ENCODE assay signal across 9 cellular contexts in the genomic region with DNA sequence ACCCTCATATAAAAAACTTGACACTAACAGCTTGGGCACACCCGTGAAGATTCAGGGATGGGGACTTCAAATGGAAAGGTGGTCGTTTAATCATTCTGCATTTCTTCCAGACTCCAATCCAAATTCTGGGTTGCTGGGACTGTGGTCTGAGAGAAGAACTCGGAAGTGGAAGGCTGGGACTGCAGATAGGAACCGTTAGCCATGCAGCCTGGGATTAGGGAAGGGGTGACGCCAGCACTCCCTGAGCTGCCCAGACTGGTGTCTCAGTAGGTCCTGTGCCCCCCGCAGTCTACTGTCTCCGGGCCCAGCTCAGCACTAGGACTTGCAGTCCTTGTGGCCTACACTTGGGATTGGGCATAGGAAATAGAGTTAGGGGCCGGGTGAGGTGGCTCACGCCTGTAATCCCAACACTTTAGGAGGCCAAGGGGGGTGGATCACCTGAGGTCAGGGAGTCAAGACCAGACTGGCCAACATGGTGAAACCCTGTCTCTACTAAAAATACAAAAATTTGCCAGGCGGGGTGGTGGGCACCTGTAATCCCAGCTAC. TPM values are rescaled to one million over a fixed set of nuclear protein-coding genes. Genes with fewer than 3 reads are reported as not detected.
A peak's percentile ranks its signal among the peaks of the same experiment; 100 is the strongest.
DNase-seq lines count a peak whose midpoint lies in the region; ATAC-seq and TF ChIP-seq lines count a peak whose summit lies in the region.
"Had no signal": no experiment of that assay in that cellular context is flagged by ENCODE, and none has a peak within 500 bp of the region (broad histone marks: within the 10 kb centered on the region; RNA-seq: fewer than 3 reads in every experiment).

No MANE protein-coding gene starts in this region.

- no peak for TF ChIP-seq POLR2A in right lobe of liver (IDR thresholded peaks at IDR 0.05)
- TF ChIP-seq POLR2A in tibial nerve (IDR thresholded peaks at IDR 0.05) = no peak

- TF ChIP-seq EP300 in tibial nerve (IDR thresholded peaks at IDR 0.05) = no peak

- H3K36me3 Mint-ChIP-seq in activated CD4-positive, alpha-beta T cell treated with anti-CD3 and anti-CD28 coated beads, Interleukin-2, amount 10 ng/mL, durations not matched to agents 24 days and 14 days (ENCODE audit: low read depth) = peaks cover 53% of the 10 kb centered on the region

- H3K36me3 ChIP-seq in right lobe of liver (peaks cover 8 to 22% (median 14%) of the 10 kb centered on the region in 4 donors), tibial nerve (peaks cover 0 to 24% (median 4%) of the 10 kb centered on the region in 3 donors)

- H3K4me3 ChIP-seq in astrocyte of the cerebellum (ENCODE audit: low read depth, low read length) = peak overlapping the region; percentile 99
- peak overlapping the region; percentile 58 to 74 (median 71) for H3K4me3 ChIP-seq in right lobe of liver
- peak overlapping the region; percentile 64 to 76 (median 64) for H3K4me3 ChIP-seq in tibial nerve

- H3K4me1 ChIP-seq in right lobe of liver (peaks cover 0 to 42% (median 5%) of the 10 kb centered on the region in 4 donors), tibial nerve (peaks cover 0 to 72% (median 41%) of the 10 kb centered on the region in 4 donors)

- ATAC-seq in right lobe of liver = no peak

- no peaks in the 10 kb centered on the region for H3K9me3 ChIP-seq in right lobe of liver
- H3K9me3 ChIP-seq in tibial nerve = no peaks in the 10 kb centered on the region

- H3K27ac ChIP-seq in right lobe of liver = peak overlapping the region; percentile 87 to 97 (median 93)
- H3K27ac ChIP-seq in tibial nerve = peak overlapping the region; percentile 89 to 94 (median 92)

- no peaks in the 10 kb centered on the region for H3K27me3 ChIP-seq in right lobe of liver
- H3K27me3 ChIP-seq in tibial nerve = no peaks in the 10 kb centered on the region

- H3K4me1 Mint-ChIP-seq in activated CD4-positive, alpha-beta T cell treated with anti-CD3 and anti-CD28 coated beads, Interleukin-2, amount 10 ng/mL, durations not matched to agents 24 days and 14 days = peaks cover 68% of the 10 kb centered on the region

- in situ Hi-C loops in astrocyte of the cerebellum (cut with HindIII; ENCODE audit: low sequenced_read_pairs) = no loop called here

- intact Hi-C loops in activated CD4-positive, alpha-beta T cell treated with anti-CD3 and anti-CD28 coated beads, Interleukin-2, amount 10 ng/mL, durations not matched to agents 24 days and 14 days (cut with micrococcal nuclease) = loop anchor here (1.0 to 10.0 kb wide), 6 partner anchors 34 to 1578 kb away; a partner anchor contains a TSS
- intact Hi-C loops in right lobe of liver (cut with DNase I) (no loop called here), posterior cingulate gyrus (cut with DNase I) (loop anchor here (10.0 kb wide), 1 partner anchor 58 kb away; a partner anchor contains a TSS)

- DNase-seq in activated CD4-positive, alpha-beta T cell treated with anti-CD3 and anti-CD28 coated beads, Interleukin-2, amount 10 ng/mL, durations not matched to agents 24 days and 14 days = peak; percentile 70
- DNase-seq in activated CD4-positive, alpha-beta T cell treated with anti-CD3 and anti-CD28 coated beads, Interleukin-2, amount 50 U/mL, for 1 hour = no peak
- no peak for DNase-seq in astrocyte of the cerebellum (ENCODE audit: low read depth)
- peak in 1 of 3 donors; percentile 33 for DNase-seq in right lobe of liver
- DNase-seq in tibial nerve (ENCODE audit: low spot score in 2 of 2) = no peak
- DNase-seq in posterior cingulate gyrus = no peak
- no peak for DNase-seq in GOT3 (lab: John Stamatoyannopoulos, UW)
- DNase-seq in anterior cingulate cortex (lab: John Stamatoyannopoulos, UW) = no peak

- no peaks in the 10 kb centered on the region for H3K9me3 Mint-ChIP-seq in activated CD4-positive, alpha-beta T cell treated with anti-CD3 and anti-CD28 coated beads, Interleukin-2, amount 10 ng/mL, durations not matched to agents 24 days and 14 days

- peak overlapping the region; percentile 93 for H3K27ac Mint-ChIP-seq in activated CD4-positive, alpha-beta T cell treated with anti-CD3 and anti-CD28 coated beads, Interleukin-2, amount 10 ng/mL, durations not matched to agents 24 days and 14 days

- WGBS in right lobe of liver (ENCODE audit: insufficient coverage, low coverage, low lambda C conversion rate, missing lambda C conversion rate) = 37% methylated on average over 7 of the region's 10 CpGs
- 36 to 48% methylated on average over 10 of the region's 10 CpGs for WGBS in tibial nerve, 2 donors

- peak overlapping the region; percentile 98 for H3K4me3 Mint-ChIP-seq in activated CD4-positive, alpha-beta T cell treated with anti-CD3 and anti-CD28 coated beads, Interleukin-2, amount 10 ng/mL, durations not matched to agents 24 days and 14 days

- no peaks in the 10 kb centered on the region for H3K27me3 Mint-ChIP-seq in activated CD4-positive, alpha-beta T cell treated with anti-CD3 and anti-CD28 coated beads, Interleukin-2, amount 10 ng/mL, durations not matched to agents 24 days and 14 days

- TF ChIP-seq CTCF in astrocyte of the cerebellum (IDR thresholded peaks at IDR 0.05; ENCODE audit: low read depth, low read length, missing control alignments) = no peak
- TF ChIP-seq CTCF in right lobe of liver (IDR thresholded peaks at IDR 0.05) = no peak
- no peak for TF ChIP-seq CTCF in tibial nerve (IDR thresholded peaks at IDR 0.05)

RNA-seq across cellular contexts. Expression of a gene that starts 0.5 kb away (rescaled TPM):
- total RNA-seq in activated CD4-positive, alpha-beta T cell treated with anti-CD3 and anti-CD28 coated beads, Interleukin-2, amount 10 ng/mL, durations not matched to agents 24 days and 14 days = 385 TPM in 2 replicates
- total RNA-seq in right lobe of liver (100 to 1,000 TPM in 1 of 6 experiments, 10 to 100 TPM in 5; 36.7 to 123 (median 62.0) TPM), tibial nerve (100 to 1,000 TPM; 216 to 341 (median 246) TPM)

RNA-seq across cellular contexts. Expression of a gene that starts 3.0 kb away (rescaled TPM):
- total RNA-seq in activated CD4-positive, alpha-beta T cell treated with anti-CD3 and anti-CD28 coated beads, Interleukin-2, amount 10 ng/mL, durations not matched to agents 24 days and 14 days = 87.8 and 99.6 TPM in 2 replicates
- 1 to 10 TPM; 3.2 to 8.5 (median 4.3) TPM for total RNA-seq in right lobe of liver
- 10 to 100 TPM; 12.2 to 25.5 (median 18.4) TPM for total RNA-seq in tibial nerve

RNA-seq across cellular contexts. Expression of a gene that starts 7.7 kb away (rescaled TPM):
- 4.8 and 5.6 TPM in 2 replicates for total RNA-seq in activated CD4-positive, alpha-beta T cell treated with anti-CD3 and anti-CD28 coated beads, Interleukin-2, amount 10 ng/mL, durations not matched to agents 24 days and 14 days
- total RNA-seq in right lobe of liver (10 to 100 TPM; 16.3 to 27.5 (median 19.1) TPM), tibial nerve (100 to 1,000 TPM; 134 to 193 (median 166) TPM)

RNA-seq across cellular contexts. Expression of a gene that starts 13.7 kb away (rescaled TPM):
- total RNA-seq in activated CD4-positive, alpha-beta T cell treated with anti-CD3 and anti-CD28 coated beads, Interleukin-2, amount 10 ng/mL, durations not matched to agents 24 days and 14 days = not detected in 2 replicates
- total RNA-seq in right lobe of liver (under 1 TPM in 2 of 6 experiments, not detected in 4; 0.33 to 0.56 TPM), tibial nerve (not detected)
- total RNA-seq: T-helper 1 cell treated with Interleukin-12 subunit alpha and Interleukin-12 subunit beta and Interleukin-4 antibody, amounts not matched to agents 30 ng/mL and 1 ng/mL, for 36 hours had no signal

RNA-seq across cellular contexts. Expression of a gene that starts 15.3 kb away (rescaled TPM):
- not detected in 2 replicates for total RNA-seq in activated CD4-positive, alpha-beta T cell treated with anti-CD3 and anti-CD28 coated beads, Interleukin-2, amount 10 ng/mL, durations not matched to agents 24 days and 14 days
- total RNA-seq in right lobe of liver = not detected
- not detected for total RNA-seq in tibial nerve
- total RNA-seq: T-helper 1 cell treated with Interleukin-12 subunit alpha and Interleukin-12 subunit beta and Interleukin-4 antibody, amounts not matched to agents 30 ng/mL and 1 ng/mL, for 36 hours had no signal

Comparison
In these comparisons a context has a peak if more than half of its experiments do, and no peak if none do; other contexts are left out.
1. RNA of a gene that starts 7.7 kb away (total RNA-seq): 134 to 193 TPM in tibial nerve; 16.3 to 27.5 TPM in right lobe of liver and 4.8 to 5.6 TPM in activated CD4-positive, alpha-beta T cell treated with anti-CD3 and anti-CD28 coated beads, Interleukin-2, amount 10 ng/mL, durations not matched to agents 24 days and 14 days; every median in the first group is over 4 times any median in the second.
2. intact Hi-C loops: an anchor here in activated CD4-positive, alpha-beta T cell treated with anti-CD3 and anti-CD28 coated beads, Interleukin-2, amount 10 ng/mL, durations not matched to agents 24 days and 14 days (1.0 to 10.0 kb wide) and posterior cingulate gyrus (10.0 kb wide); none called in right lobe of liver.
3. Peak in every context shown above with its lines, with median percentiles within 50 percentile points of each other: H3K4me3 ChIP-seq.